23 cellular contexts compared by ENCODE assay signal in genomic region chr10:133196221-133196920, GRCh38. TPM values are rescaled to one million over a fixed set of nuclear protein-coding genes. Genes with fewer than 3 reads are reported as not detected.
"Had no signal": no experiment of that assay in that cellular context is flagged by ENCODE, and none has a peak within 500 bp of the region (broad histone marks: within the 10 kb centered on the region; RNA-seq: fewer than 3 reads in every experiment).

No MANE protein-coding gene starts in this region.

- H3K27ac Mint-ChIP-seq: activated CD4-positive, alpha-beta memory T cell treated with anti-CD3 and anti-CD28 coated beads for 36 hours; activated CD4-positive, alpha-beta T cell treated with anti-CD3 and anti-CD28 coated beads for 36 hours; activated naive CD4-positive, alpha-beta T cell treated with anti-CD3 and anti-CD28 coated beads, Interleukin-2, amount 50 U/mL, for 72 hours; activated T-helper 1 cell treated with anti-CD3 and anti-CD28 coated beads, Interleukin-12 subunit alpha, Interleukin-12 subunit beta, Interleukin-2, Interleukin-4 antibody, amounts not matched to agents 30 ng/mL and 10 ng/mL and 1 ng/mL, durations not matched to agents 14 hours and 24 hours and 36 hours; progenitor cell of endocrine pancreas had no signal

- H2AFZ ChIP-seq: hepatocyte had no signal

- H3K9me3 Mint-ChIP-seq: activated T-helper 1 cell treated with anti-CD3 and anti-CD28 coated beads, Interleukin-12 subunit alpha, Interleukin-12 subunit beta, Interleukin-2, Interleukin-4 antibody, amounts not matched to agents 30 ng/mL and 10 ng/mL and 1 ng/mL, durations not matched to agents 14 hours and 24 hours and 36 hours had no signal

- H3K36me3 Mint-ChIP-seq: activated CD4-positive, alpha-beta memory T cell treated with anti-CD3 and anti-CD28 coated beads for 36 hours had no signal

- H3K27me3 ChIP-seq: adrenal gland, hepatocyte, tibial nerve had no signal

- H3K9me3 ChIP-seq: adrenal gland, esophagus squamous epithelium, lower lobe of right lung had no signal

- H3K27ac ChIP-seq: adrenal gland, breast epithelium, esophagus squamous epithelium, hepatocyte, lower lobe of right lung, skin epidermis, tibial nerve, WERI-Rb-1 had no signal

- H3K79me2 ChIP-seq: hepatocyte had no signal

- H3K4me3 Mint-ChIP-seq: activated CD4-positive, alpha-beta memory T cell treated with anti-CD3 and anti-CD28 coated beads for 36 hours; activated CD4-positive, alpha-beta T cell treated with anti-CD3 and anti-CD28 coated beads for 36 hours; activated T-helper 1 cell treated with anti-CD3 and anti-CD28 coated beads, Interleukin-12 subunit alpha, Interleukin-12 subunit beta, Interleukin-2, Interleukin-4 antibody, amounts not matched to agents 30 ng/mL and 10 ng/mL and 1 ng/mL, durations not matched to agents 14 hours and 24 hours and 36 hours had no signal

- H3K27me3 Mint-ChIP-seq: activated CD4-positive, alpha-beta memory T cell treated with anti-CD3 and anti-CD28 coated beads for 36 hours had no signal

- H3K4me3 ChIP-seq: adrenal gland, breast epithelium, esophagus squamous epithelium, hepatocyte, lower lobe of right lung, skin epidermis, tibial nerve had no signal

- H3K4me2 ChIP-seq: hepatocyte had no signal

- H3K36me3 ChIP-seq: adrenal gland, breast epithelium, esophagus squamous epithelium, lower lobe of right lung, tibial nerve, WERI-Rb-1 had no signal

- H3K4me1 Mint-ChIP-seq: activated CD4-positive, alpha-beta T cell treated with anti-CD3 and anti-CD28 coated beads for 36 hours had no signal

- DNase-seq: activated CD4-positive, alpha-beta memory T cell treated with anti-CD3 and anti-CD28 coated beads for 36 hours; activated CD4-positive, alpha-beta T cell treated with anti-CD3 and anti-CD28 coated beads for 36 hours; activated gamma-delta T cell treated with Interleukin-2 at 50 U/mL for 16 hours; activated T-cell treated with anti-CD3 and anti-CD28 coated beads for 4 hours; adrenal gland; cortex of kidney; esophagus squamous epithelium; left colon; lower lobe of right lung; stimulated activated naive CD8-positive, alpha-beta T cell treated with anti-CD3 and anti-CD28 coated beads, Interleukin-15, Interleukin-2, amounts not matched to agents 100 U/mL and 50 U/mL, for 24 hours; substantia nigra; T-helper 2 cell; WERI-Rb-1 had no signal

- ATAC-seq: activated CD4-positive, alpha-beta T cell treated with anti-CD3 and anti-CD28 coated beads for 36 hours; activated naive CD4-positive, alpha-beta T cell treated with anti-CD3 and anti-CD28 coated beads, Interleukin-2, amount 50 U/mL, for 72 hours; left colon; lower lobe of right lung; stimulated activated naive CD8-positive, alpha-beta T cell treated with anti-CD3 and anti-CD28 coated beads, Interleukin-15, Interleukin-2, amounts not matched to agents 100 U/mL and 50 U/mL, for 24 hours had no signal

- H3K4me1 ChIP-seq: adrenal gland, breast epithelium, esophagus squamous epithelium, lower lobe of right lung, tibial nerve had no signal

RNA-seq across cellular contexts. Expression of gene UTF1, which starts 33.6 kb away (rescaled TPM):
- total RNA-seq: activated CD4-positive, alpha-beta memory T cell treated with anti-CD3 and anti-CD28 coated beads for 36 hours; activated CD4-positive, alpha-beta T cell treated with anti-CD3 and anti-CD28 coated beads for 36 hours; activated naive CD4-positive, alpha-beta T cell treated with anti-CD3 and anti-CD28 coated beads, Interleukin-2, amount 50 U/mL, for 72 hours; activated T-helper 1 cell treated with anti-CD3 and anti-CD28 coated beads, Interleukin-12 subunit alpha, Interleukin-12 subunit beta, Interleukin-2, Interleukin-4 antibody, amounts not matched to agents 30 ng/mL and 10 ng/mL and 1 ng/mL, durations not matched to agents 14 hours and 24 hours and 36 hours; breast epithelium; esophagus squamous epithelium; fibroblast of villous mesenchyme; hepatocyte; left colon; lower lobe of right lung; omental fat pad; progenitor cell of endocrine pancreas; tibial nerve had no signal
- polyA plus RNA-seq: hepatocyte, neural cell had no signal

RNA-seq across cellular contexts. Expression of gene KNDC1, which starts 36.4 kb away (rescaled TPM):
- total RNA-seq: activated CD4-positive, alpha-beta T cell treated with anti-CD3 and anti-CD28 coated beads for 36 hours had no signal

RNA-seq across cellular contexts. Expression of gene VENTX, which starts 41.3 kb away (rescaled TPM):
- total RNA-seq: activated CD4-positive, alpha-beta T cell treated with anti-CD3 and anti-CD28 coated beads for 36 hours; activated naive CD4-positive, alpha-beta T cell treated with anti-CD3 and anti-CD28 coated beads, Interleukin-2, amount 50 U/mL, for 72 hours; activated T-helper 1 cell treated with anti-CD3 and anti-CD28 coated beads, Interleukin-12 subunit alpha, Interleukin-12 subunit beta, Interleukin-2, Interleukin-4 antibody, amounts not matched to agents 30 ng/mL and 10 ng/mL and 1 ng/mL, durations not matched to agents 14 hours and 24 hours and 36 hours; fibroblast of villous mesenchyme; hepatocyte had no signal
- polyA plus RNA-seq: hepatocyte, neural cell had no signal
